ENCODE assay signal across 34 cellular contexts in the genomic region with DNA sequence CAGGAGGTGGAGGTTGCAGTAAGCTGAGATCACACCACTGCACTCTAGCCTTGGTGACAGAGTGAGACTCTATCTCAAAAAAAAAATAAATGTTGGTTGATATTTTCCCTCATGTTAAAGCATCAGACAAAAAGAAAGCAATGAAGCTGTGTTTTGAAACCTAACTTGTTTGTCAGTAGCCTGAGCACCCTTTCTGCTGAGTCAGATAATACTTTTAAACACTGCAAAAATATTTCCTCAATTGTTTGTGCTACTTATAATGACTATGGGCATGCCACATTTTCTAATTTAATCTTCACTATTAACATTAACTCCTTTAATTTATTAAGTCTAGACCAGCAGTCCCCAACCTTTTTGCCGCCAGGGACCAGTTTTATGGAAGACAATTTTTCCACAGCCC.
DNase-seq lines count a peak whose midpoint lies in the region; ATAC-seq, FAIRE-seq and TF ChIP-seq lines count a peak whose summit lies in the region.
"Had no signal": no experiment of that assay in that cellular context is flagged by ENCODE, and none has a peak within 500 bp of the region (broad histone marks: within the 10 kb centered on the region; RNA-seq: fewer than 3 reads in every experiment).

No MANE protein-coding gene starts in this region.

- H3K9ac ChIP-seq in HepG2 (ENCODE audit: insufficient read depth, low read depth, low read length) = no peak overlapping the region
- H3K9ac ChIP-seq in IMR-90 (ENCODE audit: low read depth, low read length) = no peak overlapping the region
- H3K9ac ChIP-seq in K562 (ENCODE audit: insufficient read depth in 1 of 2, low read depth in 2 of 2, low read length in 2 of 2) = no peak overlapping the region
- H3K9ac ChIP-seq: BLaER1; BLaER1 treated with 17β-estradiol and CSF1 and Interleukin-3, amounts not matched to agents 10 nM and 100 nM had no signal

- H3K36me3 ChIP-seq in HepG2 (replicated peaks in 1 of 2; ENCODE audit: control insufficient read depth in 1 of 2, insufficient read depth in 2 of 2, low read length in 2 of 2) = no peaks in the 10 kb centered on the region
- no peaks in the 10 kb centered on the region for H3K36me3 ChIP-seq in right lobe of liver
- H3K36me3 ChIP-seq in IMR-90 (ENCODE audit: control insufficient read depth, insufficient read depth, low read length) = no peaks in the 10 kb centered on the region
- H3K36me3 ChIP-seq in K562 (ENCODE audit: control insufficient read depth, insufficient read depth, low read length) = no peaks in the 10 kb centered on the region
- H3K36me3 ChIP-seq: BE2C; BLaER1; BLaER1 treated with 17β-estradiol and CSF1 and Interleukin-3, amounts not matched to agents 10 nM and 100 nM had no signal

- TF ChIP-seq CTCF in HepG2 (CRISPR knock-in tag; IDR thresholded peaks at IDR 0.05) = no peak
- no peak for TF ChIP-seq CTCF in right lobe of liver (IDR thresholded peaks at IDR 0.05)
- TF ChIP-seq CTCF in A549 (IDR thresholded peaks at IDR 0.05) = no peak
- TF ChIP-seq CTCF in IMR-90 (conservative IDR thresholded peaks at IDR 0.05; ENCODE audit: low read depth, low read length) = no peak
- TF ChIP-seq CTCF in K562 (IDR thresholded peaks at IDR 0.05 in 2 of 3, conservative IDR thresholded peaks at IDR 0.05 in 1 of 3; ENCODE audit: insufficient read depth in 2 of 3, low read depth in 1 of 3, low read length in 3 of 3) = no peak

- no peak overlapping the region for H3K4me3 ChIP-seq in HepG2 (replicated peaks in 1 of 3; ENCODE audit: insufficient read depth in 1 of 3, low read depth in 2 of 3, low read length in 3 of 3)
- H3K4me3 ChIP-seq in right lobe of liver = no peak overlapping the region
- no peak overlapping the region for H3K4me3 ChIP-seq in A549
- H3K4me3 ChIP-seq in IMR-90 (ENCODE audit: insufficient read depth, low read depth, low read length) = no peak overlapping the region
- H3K4me3 ChIP-seq in K562 = no peak overlapping the region
- H3K4me3 ChIP-seq: BLaER1; BLaER1 treated with 17β-estradiol and CSF1 and Interleukin-3, amounts not matched to agents 10 nM and 100 nM had no signal

- H2AFZ ChIP-seq in HepG2 (ENCODE audit: low read length) (no peak overlapping the region), IMR-90 (replicated peaks; ENCODE audit: low read length, poor library complexity) (no peak overlapping the region), K562 (ENCODE audit: low read depth, low read length) (no peak overlapping the region)

- H3K4ac ChIP-seq in IMR-90 (ENCODE audit: low read depth, low read length) = no peak overlapping the region

- no peak overlapping the region for H4K8ac ChIP-seq in IMR-90 (ENCODE audit: low read depth in 2 of 2, low read length in 2 of 2)

- intact Hi-C loops in HepG2 (cut with micrococcal nuclease; ENCODE audit: unreplicated experiment) (no loop called here), right lobe of liver (cut with DNase I) (no loop called here), IMR-90 (cut with micrococcal nuclease) (no loop called here), K562 (cut with micrococcal nuclease) (no loop called here)

- no peak for TF ChIP-seq RAD21 in HepG2 (CRISPR knock-in tag; IDR thresholded peaks at IDR 0.05)
- no peak for TF ChIP-seq RAD21 in A549 (conservative IDR thresholded peaks at IDR 0.05 in 1 of 2, IDR thresholded peaks at IDR 0.05 in 1 of 2)
- TF ChIP-seq RAD21 in IMR-90 (IDR thresholded peaks at IDR 0.05; ENCODE audit: low read length) = no peak
- TF ChIP-seq RAD21 in K562 (CRISPR knock-in tag; conservative IDR thresholded peaks at IDR 0.05 in 1 of 2, IDR thresholded peaks at IDR 0.05 in 1 of 2) = no peak

- H3K4me2 ChIP-seq in HepG2 (ENCODE audit: low read depth, low read length) (no peak overlapping the region), A549 (no peak overlapping the region), IMR-90 (ENCODE audit: low read depth, low read length) (no peak overlapping the region), K562 (ENCODE audit: insufficient read depth, low read length) (no peak overlapping the region)
- H3K4me2 ChIP-seq: BLaER1; BLaER1 treated with 17β-estradiol and CSF1 and Interleukin-3, amounts not matched to agents 10 nM and 100 nM had no signal

- TF ChIP-seq EP300 in HepG2 (IDR thresholded peaks at IDR 0.05; ENCODE audit: low read depth in 2 of 2, low read length in 2 of 2) (no peak), HepG2 (CRISPR knock-in tag; IDR thresholded peaks at IDR 0.05; ENCODE audit: borderline replicate concordance) (no peak), A549 (IDR thresholded peaks at IDR 0.05) (no peak), K562 (IDR thresholded peaks at IDR 0.05; ENCODE audit: low read length) (no peak)

- H2AK5ac ChIP-seq in IMR-90 (ENCODE audit: low read depth, low read length) = no peak overlapping the region

- H2BK15ac ChIP-seq in IMR-90 (ENCODE audit: low read depth, low read length) = no peak overlapping the region

- in situ Hi-C loops in HepG2 (cut with HindIII; ENCODE audit: extremely low pct_ligation_motif_present, low pct_unique_long_range_greater_than_20kb) (no loop called here), IMR-90 (cut with MboI; ENCODE audit: low sequenced_read_pairs) (no loop called here), K562 (cut with MboI) (no loop called here)

- no peak overlapping the region for H3K14ac ChIP-seq in IMR-90 (replicated peaks; ENCODE audit: low read depth, low read length)

- H2BK5ac ChIP-seq in IMR-90 (ENCODE audit: low read depth, low read length, poor library complexity, severe bottlenecking) = no peak overlapping the region

- 84% methylated on average over 1 of the region's 1 CpG for WGBS in HepG2 (ENCODE audit: low lambda C conversion rate)
- 100% methylated on average over 1 of the region's 1 CpG for WGBS in right lobe of liver (ENCODE audit: insufficient coverage, low coverage, low lambda C conversion rate, missing lambda C conversion rate)
- WGBS in A549 (ENCODE audit: missing lambda C conversion rate) = 97% methylated on average over 1 of the region's 1 CpG
- WGBS in IMR-90 (ENCODE audit: extremely low coverage in 2 of 2, insufficient read length in 1 of 2), 2 experiments = no CpG with 5 or more reads among the region's 1 CpG
- 0% methylated on average over 1 of the region's 1 CpG for WGBS in K562 (ENCODE audit: insufficient coverage, low coverage, missing lambda C conversion rate)

- H4K91ac ChIP-seq in IMR-90 (ENCODE audit: insufficient read depth, low read depth, low read length) = no peak overlapping the region

- H2AK9ac ChIP-seq in IMR-90 (replicated peaks; ENCODE audit: low read depth, low read length, poor library complexity) = no peak overlapping the region

- CTCF ChIA-PET in HepG2 (lab: Yijun Ruan, JAX; ENCODE audit: low intra/inter-chr PET ratio, low total read pairs) = no interaction called here
- CTCF ChIA-PET in A549 (lab: Yijun Ruan, JAX) = interaction anchor here (0.6 to 1.5 kb wide), 4 partner anchors 8 to 1329 kb away, joined by 3 to 4 read pairs (median 4); no protein-coding TSS in a partner anchor
- CTCF ChIA-PET in IMR-90 (lab: Yijun Ruan, JAX) = no interaction called here
- CTCF ChIA-PET in K562 (lab: Yijun Ruan, JAX; ENCODE audit: low intra/inter-chr PET ratio) = no interaction called here

- BruUV-seq in HepG2 (replicated peaks; lab: Mats Ljungman, UMichigan) (no TSS peak), IMR-90 (replicated peaks; lab: Mats Ljungman, UMichigan) (no TSS peak), K562 (replicated peaks; lab: Mats Ljungman, UMichigan) (no TSS peak)

- H3K79me2 ChIP-seq in HepG2 (ENCODE audit: insufficient read depth, low read length) = no peaks in the 10 kb centered on the region
- no peaks in the 10 kb centered on the region for H3K79me2 ChIP-seq in K562 (ENCODE audit: control insufficient read depth, insufficient read depth, low read length)

- H3K56ac ChIP-seq in IMR-90 (ENCODE audit: extremely low read depth, insufficient read depth, low read length) = no peak overlapping the region

- no peak overlapping the region for H3K18ac ChIP-seq in IMR-90 (ENCODE audit: low read depth, low read length)

- no peak overlapping the region for H3K23ac ChIP-seq in IMR-90 (ENCODE audit: low read depth, low read length)

- H4K5ac ChIP-seq in IMR-90 (ENCODE audit: low read depth, low read length) = no peak overlapping the region

- H3K27me3 ChIP-seq in HepG2 (ENCODE audit: control insufficient read depth in 1 of 2, insufficient read depth in 2 of 2, low read length in 2 of 2) = peaks cover 0 to 8% of the 10 kb centered on the region in 2 experiments; a peak in 2 of 5 replicates
- no peaks in the 10 kb centered on the region for H3K27me3 ChIP-seq in right lobe of liver
- H3K27me3 ChIP-seq in IMR-90 (ENCODE audit: control insufficient read depth, insufficient read depth, low read length) = no peaks in the 10 kb centered on the region; the same call in 1 of the 2 replicates
- peaks cover 2 to 4% of the 10 kb centered on the region in 2 experiments; a peak in 3 of 5 replicates for H3K27me3 ChIP-seq in K562 (ENCODE audit: control insufficient read depth in 2 of 2, insufficient read depth in 2 of 2, low read length in 2 of 2)
- H3K27me3 ChIP-seq: BLaER1 had no signal

- peaks cover 7% of the 10 kb centered on the region; the same call in 1 of the 2 replicates for H3K9me3 ChIP-seq in HepG2 (ENCODE audit: low read length)
- H3K9me3 ChIP-seq in right lobe of liver = no peaks in the 10 kb centered on the region
- no peaks in the 10 kb centered on the region for H3K9me3 ChIP-seq in A549
- no peaks in the 10 kb centered on the region for H3K9me3 ChIP-seq in IMR-90 (ENCODE audit: control insufficient read depth, insufficient read depth, low read length)
- no peaks in the 10 kb centered on the region; the same call in 1 of the 2 replicates for H3K9me3 ChIP-seq in K562 (replicated peaks; ENCODE audit: control insufficient read depth, insufficient read depth, low read depth, low read length)
- H3K9me3 ChIP-seq: BE2C, BLaER1, Caco-2 had no signal

- H3K9me1 ChIP-seq in IMR-90 (ENCODE audit: insufficient read depth, low read length) (no peaks in the 10 kb centered on the region), K562 (ENCODE audit: control insufficient read depth, insufficient read depth, low read length) (no peaks in the 10 kb centered on the region)

- POLR2A ChIA-PET in HepG2 (lab: Yijun Ruan, JAX) (no interaction called here), A549 (lab: Yijun Ruan, JAX) (no interaction called here), IMR-90 (lab: Charles Lee; ENCODE audit: unreplicated experiment) (no interaction called here), K562 (lab: Yijun Ruan, JAX) (no interaction called here)

- TF ChIP-seq POLR2A in HepG2 (IDR thresholded peaks at IDR 0.05; ENCODE audit: insufficient read depth in 1 of 2, low read depth in 2 of 2, low read length in 2 of 2) (no peak), right lobe of liver (IDR thresholded peaks at IDR 0.05) (no peak), A549 (IDR thresholded peaks at IDR 0.05; ENCODE audit: low read length) (no peak), IMR-90 (IDR thresholded peaks at IDR 0.05; ENCODE audit: low read depth, low read length) (no peak), K562 (conservative IDR thresholded peaks at IDR 0.05) (no peak)

- FAIRE-seq in HepG2 (lab: Jason Lieb, UNC) (no peak), A549 (lab: Jason Lieb, UNC) (no peak), K562 (lab: Jason Lieb, UNC) (no peak)
- FAIRE-seq: A204.1, D721Med had no signal

- H3K79me1 ChIP-seq in IMR-90 (ENCODE audit: low read depth in 1 of 2, low read length in 2 of 2) = no peaks in the 10 kb centered on the region

- H3K27ac ChIP-seq in HepG2 (ENCODE audit: extremely low read length, insufficient read depth, low read length) = no peak overlapping the region
- H3K27ac ChIP-seq in right lobe of liver = no peak overlapping the region
- no peak overlapping the region for H3K27ac ChIP-seq in A549
- H3K27ac ChIP-seq in IMR-90 (ENCODE audit: insufficient read depth, low read length) = no peak overlapping the region
- no peak overlapping the region for H3K27ac ChIP-seq in K562 (ENCODE audit: extremely low read depth, low read depth, low read length)
- H3K27ac ChIP-seq: 22Rv1; BLaER1; BLaER1 treated with 17β-estradiol and CSF1 and Interleukin-3, amounts not matched to agents 10 nM and 100 nM; C4-2B had no signal

- dilution Hi-C loops in IMR-90 (cut with HindIII; ENCODE audit: low sequenced_read_pairs, unreplicated experiment) = no loop called here

- DNase-seq in HepG2 (ENCODE audit: low spot score) (no peak), right lobe of liver (no peak), A549 (ENCODE audit: low read depth in 1 of 2, low spot score in 1 of 2) (no peak), IMR-90 (no peak), K562 (ENCODE audit: extremely low read depth in 1 of 4, low spot score in 3 of 4) (no peak), epidermal melanocyte (ENCODE audit: insufficient read length, low spot score) (no peak), hippocampal formation (lab: John Stamatoyannopoulos, UW) (no peak)
- DNase-seq in stimulated activated CD4-positive, alpha-beta T cell treated with anti-CD3 and anti-CD28 coated beads, Interleukin-15, amount 100 ng/mL, for 24 hours = no peak
- DNase-seq: 8988T; ACHN; AML-193; BE2C; C1 segment of cervical spinal cord; Caco-2; Calu3; CD4-positive, alpha-beta memory T cell; CD4-positive, alpha-beta T cell; CD4-positive, CD25-positive, alpha-beta regulatory T cell; CD8-positive, alpha-beta memory T cell; CD8-positive, alpha-beta T cell; COR-L47; DMS 273 treated with DMSO at 0.1 percent for 48 hours; DMS153; DMS53; DMS79; DMS79 treated with DMSO at 0.1 percent for 48 hours; DND-41; EL had no signal

- H3K4me1 ChIP-seq in HepG2 (ENCODE audit: insufficient read depth, low read length) = peaks cover 12% of the 10 kb centered on the region
- no peaks in the 10 kb centered on the region for H3K4me1 ChIP-seq in right lobe of liver
- peaks cover 2% of the 10 kb centered on the region for H3K4me1 ChIP-seq in A549
- H3K4me1 ChIP-seq in IMR-90 (ENCODE audit: control insufficient read depth, insufficient read depth, low read length) = peaks cover under 1% of the 10 kb centered on the region; the same call in 1 of the 2 replicates
- no peaks in the 10 kb centered on the region for H3K4me1 ChIP-seq in K562 (replicated peaks in 1 of 2; ENCODE audit: control insufficient read depth in 2 of 2, insufficient read depth in 2 of 2, low read length in 2 of 2)
- H3K4me1 ChIP-seq: BE2C, Caco-2 had no signal

- no peaks in the 10 kb centered on the region; the same call in 1 of the 2 replicates for H4K20me1 ChIP-seq in HepG2 (ENCODE audit: insufficient read depth, low read length)
- H4K20me1 ChIP-seq in IMR-90 (ENCODE audit: insufficient read depth, low read length) = no peaks in the 10 kb centered on the region
- no peaks in the 10 kb centered on the region for H4K20me1 ChIP-seq in K562 (replicated peaks; ENCODE audit: control insufficient read depth, insufficient read depth, low read length)
- H4K20me1 ChIP-seq: BLaER1 had no signal

- ATAC-seq in HepG2 (no peak), right lobe of liver (no peak), A549 (no peak), IMR-90 (ENCODE audit: low read depth) (no peak), K562 (no peak)
- ATAC-seq: CD8-positive, alpha-beta T cell had no signal

- no peak overlapping the region for H2BK20ac ChIP-seq in IMR-90 (ENCODE audit: low read depth, low read length)

- H2BK120ac ChIP-seq in IMR-90 (ENCODE audit: low read depth, low read length) = no peak overlapping the region
